22 cellular contexts compared by ENCODE assay signal in genomic region chr5:88823201-88823600, GRCh38. TPM values are rescaled to one million over a fixed set of nuclear protein-coding genes. Genes with fewer than 3 reads are reported as not detected.
DNase-seq lines count a peak whose midpoint lies in the region; ATAC-seq, FAIRE-seq and TF ChIP-seq lines count a peak whose summit lies in the region.
"Had no signal": no experiment of that assay in that cellular context is flagged by ENCODE, and none has a peak within 500 bp of the region (broad histone marks: within the 10 kb centered on the region; RNA-seq: fewer than 3 reads in every experiment).

No MANE protein-coding gene starts in this region.

- H3K9ac ChIP-seq in astrocyte (ENCODE audit: low read length) = no peak overlapping the region

- H3K27me3 Mint-ChIP-seq in IgD-negative memory B cell (no peaks in the 10 kb centered on the region), astrocyte (ENCODE audit: low read depth, unreplicated experiment) (no peaks in the 10 kb centered on the region)
- peaks cover 9% of the 10 kb centered on the region for H3K27me3 Mint-ChIP-seq in activated T-helper 1 cell treated with anti-CD3 and anti-CD28 coated beads, Interleukin-12 subunit alpha, Interleukin-12 subunit beta, Interleukin-2, Interleukin-4 antibody, amounts not matched to agents 30 ng/mL and 10 ng/mL and 1 ng/mL, durations not matched to agents 14 hours and 24 hours and 36 hours (ENCODE audit: insufficient read depth)

- intact Hi-C loops in psoas muscle (cut with DNase I) = no loop called here
- intact Hi-C loops in activated T-helper 1 cell treated with anti-CD3 and anti-CD28 coated beads, Interleukin-12 subunit alpha, Interleukin-12 subunit beta, Interleukin-2, Interleukin-4 antibody, amounts not matched to agents 30 ng/mL and 10 ng/mL and 1 ng/mL, durations not matched to agents 14 hours and 24 hours and 36 hours (cut with micrococcal nuclease) = no loop called here

- H3K4me1 Mint-ChIP-seq in IgD-negative memory B cell (peaks cover 22 to 49% (median 36%) of the 10 kb centered on the region in 3 donors), astrocyte (ENCODE audit: low read depth, unreplicated experiment) (peaks cover 37% of the 10 kb centered on the region)
- H3K4me1 Mint-ChIP-seq in activated T-helper 1 cell treated with anti-CD3 and anti-CD28 coated beads, Interleukin-12 subunit alpha, Interleukin-12 subunit beta, Interleukin-2, Interleukin-4 antibody, amounts not matched to agents 30 ng/mL and 10 ng/mL and 1 ng/mL, durations not matched to agents 14 hours and 24 hours and 36 hours (ENCODE audit: low read depth) = peaks cover 25% of the 10 kb centered on the region

- H3K9me3 Mint-ChIP-seq in IgD-negative memory B cell (no peaks in the 10 kb centered on the region), astrocyte (ENCODE audit: unreplicated experiment) (no peaks in the 10 kb centered on the region)
- no peaks in the 10 kb centered on the region for H3K9me3 Mint-ChIP-seq in activated T-helper 1 cell treated with anti-CD3 and anti-CD28 coated beads, Interleukin-12 subunit alpha, Interleukin-12 subunit beta, Interleukin-2, Interleukin-4 antibody, amounts not matched to agents 30 ng/mL and 10 ng/mL and 1 ng/mL, durations not matched to agents 14 hours and 24 hours and 36 hours
- H3K9me3 Mint-ChIP-seq in activated naive CD4-positive, alpha-beta T cell treated with anti-CD3 and anti-CD28 coated beads, Interleukin-2, amount 50 U/mL, for 72 hours = no peaks in the 10 kb centered on the region
- H3K9me3 Mint-ChIP-seq: CD4-positive, alpha-beta T cell had no signal

- no peak for TF ChIP-seq CTCF in DOHH2 (IDR thresholded peaks at IDR 0.05; ENCODE audit: low read depth, low read length, poor library complexity, severe bottlenecking)
- no peak for TF ChIP-seq CTCF in astrocyte (IDR thresholded peaks at IDR 0.05; ENCODE audit: insufficient read depth, low read depth, low read length)
- TF ChIP-seq CTCF in psoas muscle (IDR thresholded peaks at IDR 0.05) = no peak
- no peak for TF ChIP-seq CTCF in suprapubic skin (IDR thresholded peaks at IDR 0.05)

- TF ChIP-seq POLR2A in suprapubic skin (IDR thresholded peaks at IDR 0.05) = no peak

- H3K36me3 ChIP-seq in DOHH2 (ENCODE audit: control insufficient read depth, low read length) = peaks cover 54% of the 10 kb centered on the region
- H3K36me3 ChIP-seq in astrocyte (ENCODE audit: insufficient read depth, low read length) = no peaks in the 10 kb centered on the region
- H3K36me3 ChIP-seq in psoas muscle (ENCODE audit: insufficient read depth in 1 of 2, low read depth in 1 of 2) = peaks cover 0 to 23% of the 10 kb centered on the region in 2 donors
- no peaks in the 10 kb centered on the region for H3K36me3 ChIP-seq in suprapubic skin

- H3K27ac ChIP-seq in DOHH2 (ENCODE audit: low read depth, low read length) = peak overlapping the region; percentile 98
- no peak overlapping the region for H3K27ac ChIP-seq in astrocyte (ENCODE audit: low read depth, low read length)
- peak overlapping the region; percentile 87 for H3K27ac ChIP-seq in psoas muscle
- H3K27ac ChIP-seq in suprapubic skin = no peak overlapping the region
- H3K27ac ChIP-seq: HL-60, RWPE1, SJCRH30 had no signal

- H3K27me3 ChIP-seq in DOHH2 (ENCODE audit: control insufficient read depth, low read length) (no peaks in the 10 kb centered on the region), astrocyte (ENCODE audit: insufficient read depth, low read length) (no peaks in the 10 kb centered on the region), psoas muscle (ENCODE audit: insufficient read depth in 3 of 3, low read length in 2 of 3) (no peaks in the 10 kb centered on the region), suprapubic skin (no peaks in the 10 kb centered on the region)
- H3K27me3 ChIP-seq: SJCRH30 had no signal

- H3K9me3 ChIP-seq in DOHH2 (ENCODE audit: control insufficient read depth, insufficient read depth, low read length) = no peaks in the 10 kb centered on the region
- no peaks in the 10 kb centered on the region for H3K9me3 ChIP-seq in astrocyte (ENCODE audit: insufficient read depth, low read depth, low read length)
- no peaks in the 10 kb centered on the region for H3K9me3 ChIP-seq in psoas muscle
- H3K9me3 ChIP-seq in suprapubic skin = no peaks in the 10 kb centered on the region
- H3K9me3 ChIP-seq: HAP-1, SJCRH30 had no signal

- H3K9me2 ChIP-seq in DOHH2 (replicated peaks; ENCODE audit: control insufficient read depth, low read length) = no peaks in the 10 kb centered on the region

- H3K4me3 ChIP-seq in DOHH2 (ENCODE audit: low read length) (peak overlapping the region; percentile 96), astrocyte (ENCODE audit: insufficient read depth, low read depth, low read length) (no peak overlapping the region), psoas muscle (peak overlapping the region; percentile 51), suprapubic skin (no peak overlapping the region)
- H3K4me3 ChIP-seq: HAP-1, SJCRH30 had no signal

- H3K4me3 Mint-ChIP-seq in IgD-negative memory B cell (peak overlapping the region; percentile 65 to 97 (median 95)), astrocyte (ENCODE audit: unreplicated experiment) (no peak overlapping the region)
- no peak overlapping the region for H3K4me3 Mint-ChIP-seq in activated T-helper 1 cell treated with anti-CD3 and anti-CD28 coated beads, Interleukin-12 subunit alpha, Interleukin-12 subunit beta, Interleukin-2, Interleukin-4 antibody, amounts not matched to agents 30 ng/mL and 10 ng/mL and 1 ng/mL, durations not matched to agents 14 hours and 24 hours and 36 hours
- H3K4me3 Mint-ChIP-seq: CD4-positive, alpha-beta T cell had no signal

- peak overlapping the region; percentile 89 to 98 (median 97) for H3K27ac Mint-ChIP-seq in IgD-negative memory B cell
- H3K27ac Mint-ChIP-seq in astrocyte (ENCODE audit: unreplicated experiment) = no peak overlapping the region
- no peak overlapping the region for H3K27ac Mint-ChIP-seq in activated T-helper 1 cell treated with anti-CD3 and anti-CD28 coated beads, Interleukin-12 subunit alpha, Interleukin-12 subunit beta, Interleukin-2, Interleukin-4 antibody, amounts not matched to agents 30 ng/mL and 10 ng/mL and 1 ng/mL, durations not matched to agents 14 hours and 24 hours and 36 hours
- no peak overlapping the region for H3K27ac Mint-ChIP-seq in activated naive CD4-positive, alpha-beta T cell treated with anti-CD3 and anti-CD28 coated beads, Interleukin-2, amount 50 U/mL, for 72 hours
- H3K27ac Mint-ChIP-seq: CD4-positive, alpha-beta T cell had no signal

- H3K4me2 ChIP-seq in DOHH2 (ENCODE audit: low read length) (peak overlapping the region; percentile 94), astrocyte (ENCODE audit: low read length) (no peak overlapping the region)

- TF ChIP-seq EP300 in suprapubic skin (IDR thresholded peaks at IDR 0.05) = no peak

- peaks cover 47% of the 10 kb centered on the region for H3F3A ChIP-seq in DOHH2 (ENCODE audit: control insufficient read depth, insufficient read depth)

- WGBS in psoas muscle, 3 donors = 81 to 84% (median 83%) methylated on average over 1 of the region's 1 CpG
- WGBS in suprapubic skin = 77% methylated on average over 1 of the region's 1 CpG

- DNase-seq in astrocyte (ENCODE audit: low read depth) (no peak), psoas muscle (no peak), suprapubic skin (ENCODE audit: low spot score in 2 of 2) (no peak), cerebellar cortex (ENCODE audit: low spot score) (no peak)
- no peak for DNase-seq in activated T-helper 1 cell treated with anti-CD3 and anti-CD28 coated beads, Interleukin-12 subunit alpha, Interleukin-12 subunit beta, Interleukin-2, Interleukin-4 antibody, amounts not matched to agents 30 ng/mL and 10 ng/mL and 1 ng/mL, durations not matched to agents 14 hours and 24 hours and 36 hours (ENCODE audit: low spot score)
- DNase-seq in activated naive CD4-positive, alpha-beta T cell treated with anti-CD3 and anti-CD28 coated beads, Interleukin-2, amount 50 U/mL, for 72 hours (ENCODE audit: low spot score in 2 of 2) = no peak
- DNase-seq: CD4-positive, alpha-beta T cell; DMS53; NCI-H1417 treated with DMSO at 0.1 percent for 48 hours; NCI-H2029; NCI-H2171; NCI-H446; NCI-H69; PC-3; SJCRH30; SW 1271 had no signal

- H2AFZ ChIP-seq in astrocyte (ENCODE audit: low read depth, low read length) = no peak overlapping the region

- FAIRE-seq in astrocyte (lab: Jason Lieb, UNC) = peak; percentile 29
- FAIRE-seq: HTR-8/SVneo had no signal

- H3K36me3 Mint-ChIP-seq in IgD-negative memory B cell (peaks cover 17% of the 10 kb centered on the region), astrocyte (ENCODE audit: low read depth, unreplicated experiment) (peaks cover 2% of the 10 kb centered on the region)
- no peaks in the 10 kb centered on the region for H3K36me3 Mint-ChIP-seq in activated T-helper 1 cell treated with anti-CD3 and anti-CD28 coated beads, Interleukin-12 subunit alpha, Interleukin-12 subunit beta, Interleukin-2, Interleukin-4 antibody, amounts not matched to agents 30 ng/mL and 10 ng/mL and 1 ng/mL, durations not matched to agents 14 hours and 24 hours and 36 hours (ENCODE audit: low read depth)
- no peaks in the 10 kb centered on the region for H3K36me3 Mint-ChIP-seq in activated naive CD4-positive, alpha-beta T cell treated with anti-CD3 and anti-CD28 coated beads, Interleukin-2, amount 50 U/mL, for 72 hours

- H3K79me2 ChIP-seq in DOHH2 (ENCODE audit: control insufficient read depth, low read length) = peaks cover 86% of the 10 kb centered on the region
- no peaks in the 10 kb centered on the region for H3K79me2 ChIP-seq in astrocyte (ENCODE audit: insufficient read depth, low read length)

- ATAC-seq in psoas muscle = no peak
- no peak for ATAC-seq in activated naive CD4-positive, alpha-beta T cell treated with anti-CD3 and anti-CD28 coated beads, Interleukin-2, amount 50 U/mL, for 72 hours
- ATAC-seq: PC-3 had no signal

- H4K20me1 ChIP-seq in DOHH2 (ENCODE audit: control insufficient read depth, insufficient read depth, low read depth, low read length) (peaks cover 6% of the 10 kb centered on the region), astrocyte (ENCODE audit: insufficient read depth, low read length) (no peaks in the 10 kb centered on the region)

- H3K4me1 ChIP-seq in DOHH2 (ENCODE audit: control insufficient read depth, low read length) = peaks cover 65% of the 10 kb centered on the region
- peaks cover 23% of the 10 kb centered on the region for H3K4me1 ChIP-seq in astrocyte (ENCODE audit: insufficient read depth, low read length)
- peaks cover 98% of the 10 kb centered on the region for H3K4me1 ChIP-seq in psoas muscle
- H3K4me1 ChIP-seq in suprapubic skin = peaks cover 20% of the 10 kb centered on the region

RNA-seq across cellular contexts. Expression of gene MEF2C, which starts 59.8 kb away (rescaled TPM):
- polyA plus RNA-seq in IgD-negative memory B cell (238 TPM), psoas muscle (10 to 100 TPM in 2 of 3 donors, 1 to 10 TPM in 1; 9.3 to 96.4 (median 32.0) TPM)
- total RNA-seq in astrocyte (20.5 and 21.8 TPM in 2 replicates), psoas muscle (100 to 1,000 TPM; 148 to 530 (median 257) TPM), suprapubic skin (10 to 100 TPM in 2 of 4 donors, 1 to 10 TPM in 2; 5.9 to 15.9 (median 10.1) TPM)
- total RNA-seq in activated T-helper 1 cell treated with anti-CD3 and anti-CD28 coated beads, Interleukin-12 subunit alpha, Interleukin-12 subunit beta, Interleukin-2, Interleukin-4 antibody, amounts not matched to agents 30 ng/mL and 10 ng/mL and 1 ng/mL, durations not matched to agents 14 hours and 24 hours and 36 hours = 0.44 and 0.47 TPM in 2 replicates
- under 1 TPM; 0.09 to 0.27 TPM for total RNA-seq in activated naive CD4-positive, alpha-beta T cell treated with anti-CD3 and anti-CD28 coated beads, Interleukin-2, amount 50 U/mL, for 72 hours

Comparison
In these comparisons a context has a peak if more than half of its experiments do, and no peak if none do; other contexts are left out.
1. H3K27ac ChIP-seq: peak in DOHH2 (single experiment) and psoas muscle (single experiment); none in astrocyte (single experiment) and suprapubic skin (single experiment).
2. H3K4me3 ChIP-seq: peak in DOHH2 (single experiment) and psoas muscle (single experiment); none in astrocyte (single experiment) and suprapubic skin (single experiment).
3. H3K27ac Mint-ChIP-seq: peak in IgD-negative memory B cell (3 of 3); none in astrocyte (single experiment), activated T-helper 1 cell treated with anti-CD3 and anti-CD28 coated beads, Interleukin-12 subunit alpha, Interleukin-12 subunit beta, Interleukin-2, Interleukin-4 antibody, amounts not matched to agents 30 ng/mL and 10 ng/mL and 1 ng/mL, durations not matched to agents 14 hours and 24 hours and 36 hours (single experiment) and activated naive CD4-positive, alpha-beta T cell treated with anti-CD3 and anti-CD28 coated beads, Interleukin-2, amount 50 U/mL, for 72 hours (0 of 2).
4. H3K4me3 Mint-ChIP-seq: peak in IgD-negative memory B cell (4 of 4); none in astrocyte (single experiment) and activated T-helper 1 cell treated with anti-CD3 and anti-CD28 coated beads, Interleukin-12 subunit alpha, Interleukin-12 subunit beta, Interleukin-2, Interleukin-4 antibody, amounts not matched to agents 30 ng/mL and 10 ng/mL and 1 ng/mL, durations not matched to agents 14 hours and 24 hours and 36 hours (single experiment).